In genomic region chr1:25503551-25504426, GRCh38 we compare ENCODE assay signal across 8 cellular contexts. TPM values are rescaled to one million over a fixed set of nuclear protein-coding genes. Genes with fewer than 3 reads are reported as not detected.
A peak's percentile ranks its signal among the peaks of the same experiment; 100 is the strongest.
DNase-seq lines count a peak whose midpoint lies in the region; ATAC-seq and TF ChIP-seq lines count a peak whose summit lies in the region.

No MANE protein-coding gene starts in this region.

- H3K27me3 ChIP-seq in Caco-2 (replicated peaks; ENCODE audit: control insufficient read depth, insufficient read depth, low read length) = no peaks in the 10 kb centered on the region

- H3K36me3 ChIP-seq in Caco-2 (ENCODE audit: control insufficient read depth, insufficient read depth, low read length) = no peaks in the 10 kb centered on the region

- peak; percentile 94 for ATAC-seq in stimulated activated naive CD8-positive, alpha-beta T cell treated with anti-CD3 and anti-CD28 coated beads, Interleukin-15, Interleukin-2, amounts not matched to agents 100 U/mL and 50 U/mL, for 24 hours
- ATAC-seq in GM18519 (IDR thresholded peaks at IDR 0.05; ENCODE audit: low FRiP score, unreplicated experiment) = no peak

- no peaks in the 10 kb centered on the region for H3K9me3 Mint-ChIP-seq in Caco-2 (ENCODE audit: unreplicated experiment)

- H3K4me3 Mint-ChIP-seq in Caco-2 (ENCODE audit: unreplicated experiment) = no peak overlapping the region

- TF ChIP-seq CTCF in Caco-2 (IDR thresholded peaks at IDR 0.05; ENCODE audit: insufficient read depth in 1 of 2, low read depth in 1 of 2, low read length in 1 of 2, severe bottlenecking in 1 of 2, unreplicated experiment in 1 of 2) = peak; percentile 61 to 68
- peak; percentile 51 for TF ChIP-seq CTCF in choroid plexus epithelial cell (conservative IDR thresholded peaks at IDR 0.05; ENCODE audit: low read depth, low read length)

- DNase-seq in Caco-2 (peak; percentile 64 to 70), choroid plexus epithelial cell (ENCODE audit: low read depth) (no peak), mucosa of gallbladder (ENCODE audit: low spot score) (peak; percentile 55), dedifferentiated amniotic fluid mesenchymal stem cell (ENCODE audit: extremely low spot score) (no peak)
- peak; percentile 30 for DNase-seq in Jurkat, Clone E6-1 (ENCODE audit: low read depth, low spot score)
- peak; percentile 64 for DNase-seq in activated CD4-positive, alpha-beta T cell treated with anti-CD3 and anti-CD28 coated beads for 1 hour
- peak; percentile 66 for DNase-seq in stimulated activated naive CD8-positive, alpha-beta T cell treated with anti-CD3 and anti-CD28 coated beads, Interleukin-15, Interleukin-2, amounts not matched to agents 100 U/mL and 50 U/mL, for 24 hours

- no peaks in the 10 kb centered on the region for H3K27me3 Mint-ChIP-seq in Caco-2 (ENCODE audit: insufficient read depth, unreplicated experiment)

- POLR2A ChIA-PET in Caco-2 (lab: Charles Lee) = no interaction called here

- H3K36me3 Mint-ChIP-seq in Caco-2 (ENCODE audit: insufficient read depth, unreplicated experiment) = no peaks in the 10 kb centered on the region

- H3K9me3 ChIP-seq in Caco-2 = no peaks in the 10 kb centered on the region

- intact Hi-C loops in Caco-2 (cut with micrococcal nuclease; ENCODE audit: unreplicated experiment) = loop anchor here (1.0 to 10.0 kb wide), 2 partner anchors 17 to 69 kb away; partner anchors contain the start of gene MACO1

- BruUV-seq in Caco-2 (replicated peaks; lab: Mats Ljungman, UMichigan) = no TSS peak

- H3K4me3 ChIP-seq in Caco-2 (ENCODE audit: low read depth, low read length) (no peak overlapping the region), choroid plexus epithelial cell (ENCODE audit: low read depth, low read length) (no peak overlapping the region)
- no peak overlapping the region for H3K4me3 ChIP-seq in Jurkat, Clone E6-1 (ENCODE audit: low read length)

- H3K4me1 ChIP-seq in Caco-2 = peaks cover 20% of the 10 kb centered on the region

- no peak overlapping the region for H3K27ac Mint-ChIP-seq in Caco-2 (ENCODE audit: unreplicated experiment)

- H3K4me1 Mint-ChIP-seq in Caco-2 (ENCODE audit: low read depth, unreplicated experiment) = peaks cover 16% of the 10 kb centered on the region

- CTCF ChIA-PET in Caco-2 (lab: Charles Lee) = interaction anchor here (1.3 kb wide), 1 partner anchor 17 kb away, joined by 12 read pairs; no protein-coding TSS in a partner anchor

RNA-seq across cellular contexts. Expression of gene LDLRAP1, which starts 39.6 kb away (rescaled TPM):
- total RNA-seq in Caco-2 (2022) (14.5 TPM in 2 replicates), mucosa of gallbladder (22.8 TPM)
- 15.0 TPM for polyA plus RNA-seq in Jurkat, Clone E6-1 (2012; ENCODE audit: insufficient read depth, insufficient read length)

Comparison
In these comparisons a context has a peak if more than half of its experiments do, and no peak if none do; other contexts are left out.
1. DNase-seq: peak in Caco-2 (2 of 2), Jurkat, Clone E6-1 (single experiment), activated CD4-positive, alpha-beta T cell treated with anti-CD3 and anti-CD28 coated beads for 1 hour (single experiment), mucosa of gallbladder (single experiment) and stimulated activated naive CD8-positive, alpha-beta T cell treated with anti-CD3 and anti-CD28 coated beads, Interleukin-15, Interleukin-2, amounts not matched to agents 100 U/mL and 50 U/mL, for 24 hours (single experiment); none in choroid plexus epithelial cell (single experiment) and dedifferentiated amniotic fluid mesenchymal stem cell (single experiment).